ENCODE assay signal across 10 cellular contexts in the genomic region with DNA sequence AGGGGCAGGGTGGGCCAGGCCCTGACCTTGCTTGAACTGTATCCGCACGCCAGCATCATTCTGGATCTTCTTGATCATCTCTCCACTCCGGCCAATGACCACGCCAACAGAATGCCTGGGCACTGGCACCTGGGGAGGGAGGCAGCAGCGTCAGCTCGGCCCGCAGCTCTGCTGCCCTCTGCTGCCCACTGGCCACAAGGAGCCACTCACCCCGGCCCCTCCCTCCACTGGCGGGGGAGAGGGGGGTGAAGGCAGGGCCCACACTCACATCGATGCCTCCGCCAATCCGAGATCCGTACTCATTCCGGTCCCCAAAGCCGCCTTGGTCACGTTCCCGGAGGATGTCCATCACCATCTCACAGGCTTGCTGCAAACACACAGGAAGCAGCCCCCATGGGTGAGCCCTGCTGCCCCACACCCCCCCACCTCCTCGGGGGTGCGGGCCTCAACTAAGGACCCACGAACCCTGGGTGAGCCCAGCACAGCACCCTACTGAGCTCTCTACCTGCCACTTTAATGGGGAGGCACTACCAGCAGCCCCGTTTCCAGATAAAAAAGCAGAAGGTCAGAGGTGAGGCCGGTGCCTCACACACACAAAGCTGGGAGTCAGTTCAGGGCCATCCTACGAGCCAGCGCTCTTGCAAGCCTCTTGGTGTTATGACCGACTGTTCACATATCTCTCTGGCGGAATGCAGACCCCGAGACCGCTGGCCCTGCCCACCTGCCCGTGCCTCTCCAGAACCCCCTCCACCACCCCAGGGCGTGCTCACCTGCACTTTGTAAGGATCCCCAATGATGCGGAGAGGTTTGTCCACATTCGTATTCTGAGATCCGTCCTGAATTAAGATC. TPM values are rescaled to one million over a fixed set of nuclear protein-coding genes. Genes with fewer than 3 reads are reported as not detected.
DNase-seq lines count a peak whose midpoint lies in the region; ATAC-seq and TF ChIP-seq lines count a peak whose summit lies in the region.
"Had no signal": no experiment of that assay in that cellular context is flagged by ENCODE, and none has a peak within 500 bp of the region (broad histone marks: within the 10 kb centered on the region; RNA-seq: fewer than 3 reads in every experiment).

No MANE protein-coding gene starts in this region.

- no peak for ATAC-seq in stimulated activated memory B cell treated with anti-CD40 and anti-IgM and Interleukin-4, amounts not matched to agents 10 μg/mL and 1 μg/mL and 100 μg/mL, for 72 hours
- ATAC-seq: stimulated activated naive B cell treated with anti-CD40 and anti-IgM and Interleukin-4, amounts not matched to agents 10 μg/mL and 1 μg/mL and 100 μg/mL, for 72 hours had no signal

- no peaks in the 10 kb centered on the region for H3K27me3 Mint-ChIP-seq in stimulated activated memory B cell treated with anti-CD40 and anti-IgM and Interleukin-4, amounts not matched to agents 10 μg/mL and 1 μg/mL and 100 μg/mL, for 72 hours
- H3K27me3 Mint-ChIP-seq: stimulated activated naive B cell treated with anti-CD40 and anti-IgM and Interleukin-4, amounts not matched to agents 10 μg/mL and 1 μg/mL and 100 μg/mL, for 72 hours had no signal

- no peaks in the 10 kb centered on the region for H3K9me3 Mint-ChIP-seq in stimulated activated memory B cell treated with anti-CD40 and anti-IgM and Interleukin-4, amounts not matched to agents 10 μg/mL and 1 μg/mL and 100 μg/mL, for 72 hours
- H3K9me3 Mint-ChIP-seq: stimulated activated naive B cell treated with anti-CD40 and anti-IgM and Interleukin-4, amounts not matched to agents 10 μg/mL and 1 μg/mL and 100 μg/mL, for 72 hours had no signal

- no peak overlapping the region for H3K4me3 Mint-ChIP-seq in stimulated activated memory B cell treated with anti-CD40 and anti-IgM and Interleukin-4, amounts not matched to agents 10 μg/mL and 1 μg/mL and 100 μg/mL, for 72 hours
- H3K4me3 Mint-ChIP-seq: stimulated activated naive B cell treated with anti-CD40 and anti-IgM and Interleukin-4, amounts not matched to agents 10 μg/mL and 1 μg/mL and 100 μg/mL, for 72 hours had no signal

- DNase-seq in HFF-Myc (ENCODE audit: extremely low read depth, low read depth) (no peak), astrocyte of the hippocampus (ENCODE audit: low read depth, low spot score) (peak; percentile 71), hypothalamus (lab: John Stamatoyannopoulos, UW) (peak in 38 of 51 donors; percentile 3 to 77 (median 33)), cortex of kidney (lab: John Stamatoyannopoulos, UW) (no peak), DMS153 (lab: John Stamatoyannopoulos, UW) (no peak)
- DNase-seq: amniotic stem cell; stimulated activated naive B cell treated with anti-CD40 and anti-IgM and Interleukin-4, amounts not matched to agents 10 μg/mL and 1 μg/mL and 100 μg/mL, for 72 hours had no signal

- no peak overlapping the region for H3K4me3 ChIP-seq in HFF-Myc (replicated peaks; ENCODE audit: low read depth, low read length)
- H3K4me3 ChIP-seq: SJSA1 had no signal

- peaks cover 73% of the 10 kb centered on the region for H3K36me3 Mint-ChIP-seq in stimulated activated memory B cell treated with anti-CD40 and anti-IgM and Interleukin-4, amounts not matched to agents 10 μg/mL and 1 μg/mL and 100 μg/mL, for 72 hours

- H3K27ac ChIP-seq in temporal lobe (ENCODE audit: low read depth, low read length) = peak overlapping the region; percentile 38
- H3K27ac ChIP-seq: SJSA1 had no signal

- no peak overlapping the region for H3K27ac Mint-ChIP-seq in stimulated activated memory B cell treated with anti-CD40 and anti-IgM and Interleukin-4, amounts not matched to agents 10 μg/mL and 1 μg/mL and 100 μg/mL, for 72 hours

- TF ChIP-seq CTCF in HFF-Myc (IDR thresholded peaks at IDR 0.05; ENCODE audit: low read depth, low read length, missing control alignments) = peak; percentile 37

- peaks cover 18% of the 10 kb centered on the region for H3K4me1 Mint-ChIP-seq in stimulated activated memory B cell treated with anti-CD40 and anti-IgM and Interleukin-4, amounts not matched to agents 10 μg/mL and 1 μg/mL and 100 μg/mL, for 72 hours

RNA-seq across cellular contexts. Expression of gene KHSRP, which starts 6.7 kb away (rescaled TPM):
- total RNA-seq in temporal lobe = 120 TPM

RNA-seq across cellular contexts. Expression of gene SLC25A41, which starts 15.6 kb away (rescaled TPM):
- 0.98 TPM for total RNA-seq in temporal lobe
- total RNA-seq: SJSA1 had no signal

RNA-seq across cellular contexts. Expression of gene GTF2F1, which starts 25.0 kb away (rescaled TPM):
- 35.4 TPM for total RNA-seq in temporal lobe

RNA-seq across cellular contexts. Expression of gene SLC25A23, which starts 41.7 kb away (rescaled TPM):
- 38.8 TPM for total RNA-seq in temporal lobe

RNA-seq across cellular contexts. Expression of gene PSPN, which starts 42.2 kb away (rescaled TPM):
- 3.0 TPM for total RNA-seq in temporal lobe

Comparison
In these comparisons a context has a peak if more than half of its experiments do, and no peak if none do; other contexts are left out.
1. DNase-seq: peak in astrocyte of the hippocampus (single experiment) and hypothalamus (38 of 51); none in HFF-Myc (single experiment), cortex of kidney (single experiment) and DMS153 (single experiment).